ENCODE assay signal across 1 cellular context in genomic region chr1:11880181-11880575, GRCh38.
TF ChIP-seq lines count a peak whose summit lies in the region.

No MANE protein-coding gene starts in this region.

TF ChIP-seq in K562, 482 proteins besides CTCF, POLR2A, EP300 and RAD21:
- no peak for TF ChIP-seq TAF1 (IDR thresholded peaks at IDR 0.05; ENCODE audit: control insufficient read depth, extremely low read depth, insufficient read depth, low read length, severe bottlenecking)
- no peak for TF ChIP-seq GTF2E2 (tag; IDR thresholded peaks at IDR 0.05)
- TF ChIP-seq RBM25 (IDR thresholded peaks at IDR 0.05; ENCODE audit: low read depth, low read length, severe bottlenecking) = no peak
- no peak for TF ChIP-seq SNRNP70 (optimal IDR thresholded peaks at IDR 0.05; ENCODE audit: low read depth, low read length)
- no peak for TF ChIP-seq TRIM25 (IDR thresholded peaks at IDR 0.05; ENCODE audit: borderline replicate concordance)
- no peak for TF ChIP-seq ARID4B (CRISPR knock-in tag; IDR thresholded peaks at IDR 0.05)
- no peak for TF ChIP-seq RBM15 (IDR thresholded peaks at IDR 0.05; ENCODE audit: insufficient read depth, low read length)
- TF ChIP-seq CHD4 (IDR thresholded peaks at IDR 0.05; ENCODE audit: insufficient read depth, insufficient replicate concordance, low read depth, low read length, poor library complexity, severe bottlenecking) = no peak
- TF ChIP-seq FOXK1 (CRISPR knock-in tag; IDR thresholded peaks at IDR 0.05; ENCODE audit: borderline replicate concordance) = no peak
- TF ChIP-seq ILF3 (IDR thresholded peaks at IDR 0.05; ENCODE audit: borderline replicate concordance) = no peak
- no peak for TF ChIP-seq MCM5 (IDR thresholded peaks at IDR 0.05; ENCODE audit: low read depth)
- TF ChIP-seq TBL1XR1 (IDR thresholded peaks at IDR 0.05; ENCODE audit: low read length in 2 of 2) = no peak
